Comparison of ENCODE assay signal across 8 cellular contexts in genomic region chr10:24723386-24723787, GRCh38. TPM values are rescaled to one million over a fixed set of nuclear protein-coding genes. Genes with fewer than 3 reads are reported as not detected.
DNase-seq lines count a peak whose midpoint lies in the region; ATAC-seq and TF ChIP-seq lines count a peak whose summit lies in the region.

No MANE protein-coding gene starts in this region.

- no peaks in the 10 kb centered on the region for H3K27me3 ChIP-seq in CD4-positive, alpha-beta memory T cell (ENCODE audit: insufficient read depth, low read length)

- CTCF ChIA-PET in CD4-positive, alpha-beta memory T cell (lab: Charles Lee; ENCODE audit: partially characterized antibody), result interaction anchor here (0.8 to 1.5 kb wide), 4 partner anchors 23 to 197 kb away, joined by 3 to 8 read pairs (median 3); no protein-coding TSS in a partner anchor
- CTCF ChIA-PET in activated CD8-positive, alpha-beta memory T cell treated with anti-CD3 and anti-CD28 coated beads, Interleukin-2, amount 10 ng/mL, durations not matched to agents 7 days and 5 days (lab: Charles Lee), result interaction anchor here (1.3 to 2.4 kb wide), 5 partner anchors 17 to 293 kb away, joined by 3 to 6 read pairs (median 4); partner anchors contain the start of genes ENKUR and THNSL1

- intact Hi-C loops in CD4-positive, alpha-beta memory T cell (cut with micrococcal nuclease), result loop anchor here (1.0 to 5.0 kb wide), 3 partner anchors 81 to 359 kb away; partner anchors contain the start of gene PRTFDC1

- no peak overlapping the region for H3K27ac Mint-ChIP-seq in CD4-positive, alpha-beta memory T cell
- H3K27ac Mint-ChIP-seq in activated CD8-positive, alpha-beta memory T cell treated with anti-CD3 and anti-CD28 coated beads, Interleukin-2, amount 10 ng/mL, durations not matched to agents 7 days and 5 days, result peak overlapping the region; percentile 64

- H3K9me3 Mint-ChIP-seq in CD4-positive, alpha-beta memory T cell, result peaks cover 0 to 1% (median 0%) of the 10 kb centered on the region in 8 donors
- H3K9me3 Mint-ChIP-seq in activated CD8-positive, alpha-beta memory T cell treated with anti-CD3 and anti-CD28 coated beads, Interleukin-2, amount 10 ng/mL, durations not matched to agents 7 days and 5 days (ENCODE audit: low read depth), result no peaks in the 10 kb centered on the region

- peaks cover 10 to 25% (median 17%) of the 10 kb centered on the region in 4 donors for H3K4me1 Mint-ChIP-seq in CD4-positive, alpha-beta memory T cell
- peaks cover 39% of the 10 kb centered on the region for H3K4me1 Mint-ChIP-seq in activated CD8-positive, alpha-beta memory T cell treated with anti-CD3 and anti-CD28 coated beads, Interleukin-2, amount 10 ng/mL, durations not matched to agents 7 days and 5 days

- TF ChIP-seq CTCF in fibroblast of the aortic adventitia (IDR thresholded peaks at IDR 0.05; ENCODE audit: insufficient read depth, low read length), result no peak
- no peak for TF ChIP-seq CTCF in retinal pigment epithelial cell (conservative IDR thresholded peaks at IDR 0.05; ENCODE audit: low read depth, low read length)

- H3K9me3 ChIP-seq in CD4-positive, alpha-beta memory T cell (ENCODE audit: control insufficient read depth in 1 of 2, low read length in 2 of 2), result no peaks in the 10 kb centered on the region

- peak; percentile 26 for ATAC-seq in GM19452 (IDR thresholded peaks at IDR 0.05; ENCODE audit: unreplicated experiment)
- ATAC-seq in HG03520 (IDR thresholded peaks at IDR 0.05; ENCODE audit: unreplicated experiment), result peak; percentile 13
- ATAC-seq in activated CD8-positive, alpha-beta memory T cell treated with anti-CD3 and anti-CD28 coated beads, Interleukin-2, amount 10 ng/mL, durations not matched to agents 7 days and 5 days, result peak; percentile 8

- no peaks in the 10 kb centered on the region for H3K36me3 ChIP-seq in CD4-positive, alpha-beta memory T cell (ENCODE audit: insufficient read depth, low read length)

- peaks cover 24% of the 10 kb centered on the region for H3K4me1 ChIP-seq in CD4-positive, alpha-beta memory T cell (ENCODE audit: insufficient read depth, low read length)

- no peaks in the 10 kb centered on the region for H3K27me3 Mint-ChIP-seq in CD4-positive, alpha-beta memory T cell
- peaks cover 3% of the 10 kb centered on the region for H3K27me3 Mint-ChIP-seq in activated CD8-positive, alpha-beta memory T cell treated with anti-CD3 and anti-CD28 coated beads, Interleukin-2, amount 10 ng/mL, durations not matched to agents 7 days and 5 days

- peak overlapping the region in 1 of 2 donors; percentile 72 for H3K4me3 ChIP-seq in CD4-positive, alpha-beta memory T cell (ENCODE audit: low read length in 2 of 2)
- H3K4me3 ChIP-seq in fibroblast of the aortic adventitia (ENCODE audit: low read depth, low read length), result peak overlapping the region; percentile 91
- peak overlapping the region; percentile 44 for H3K4me3 ChIP-seq in retinal pigment epithelial cell (ENCODE audit: low read length)

- H3K36me3 Mint-ChIP-seq in CD4-positive, alpha-beta memory T cell, result peaks cover 0 to 6% of the 10 kb centered on the region in 2 donors
- peaks cover 7% of the 10 kb centered on the region for H3K36me3 Mint-ChIP-seq in activated CD8-positive, alpha-beta memory T cell treated with anti-CD3 and anti-CD28 coated beads, Interleukin-2, amount 10 ng/mL, durations not matched to agents 7 days and 5 days

- POLR2A ChIA-PET in CD4-positive, alpha-beta memory T cell (lab: Charles Lee; ENCODE audit: partially characterized antibody), result interaction anchor here (0.6 to 5.7 kb wide), 15 partner anchors 10 to 293 kb away, joined by 3 to 46 read pairs (median 5); partner anchors contain the start of genes ENKUR, PRTFDC1 and THNSL1

- DNase-seq in CD4-positive, alpha-beta memory T cell, result peak in 3 of 5 donors; percentile 11 to 28 (median 16)
- DNase-seq in activated CD8-positive, alpha-beta memory T cell treated with anti-CD3 and anti-CD28 coated beads, Interleukin-2, amount 10 ng/mL, durations not matched to agents 7 days and 5 days, result peak; percentile 56
- no peak for DNase-seq in fibroblast of the aortic adventitia (ENCODE audit: low read depth)
- DNase-seq in retinal pigment epithelial cell (ENCODE audit: low read depth), result no peak
- no peak for DNase-seq in DMS114 treated with DMSO at 0.1 percent for 48 hours (lab: John Stamatoyannopoulos, UW; ENCODE audit: unreplicated experiment)
- DNase-seq in effector CD8-positive, alpha-beta T cell (lab: John Stamatoyannopoulos, UW), result no peak

- H3K27ac ChIP-seq in CD4-positive, alpha-beta memory T cell (ENCODE audit: low read depth, low read length), result peak overlapping the region; percentile 58

- H3K4me3 Mint-ChIP-seq in CD4-positive, alpha-beta memory T cell, result peak overlapping the region in 5 of 8 donors; percentile 31 to 67 (median 59)
- H3K4me3 Mint-ChIP-seq in activated CD8-positive, alpha-beta memory T cell treated with anti-CD3 and anti-CD28 coated beads, Interleukin-2, amount 10 ng/mL, durations not matched to agents 7 days and 5 days, result peak overlapping the region; percentile 57

RNA-seq across cellular contexts. Expression of gene ARHGAP21, which starts 0.3 kb away (rescaled TPM):
- total RNA-seq in CD4-positive, alpha-beta memory T cell, result 10 to 100 TPM; 22.8 to 28.0 TPM
- 1 to 10 TPM in 1 of 2 donors, under 1 TPM in 1; 1.00 to 5.7 TPM for polyA plus RNA-seq in CD4-positive, alpha-beta memory T cell
- 10 to 100 TPM; 32.7 to 34.1 TPM for total RNA-seq in activated CD8-positive, alpha-beta memory T cell treated with anti-CD3 and anti-CD28 coated beads, Interleukin-2, amount 10 ng/mL, durations not matched to agents 7 days and 5 days
- 113 and 252 TPM in 2 replicates for total RNA-seq in fibroblast of the aortic adventitia (ENCODE audit: low replicate concordance)

Comparison
In these comparisons a context has a peak if more than half of its experiments do, and no peak if none do; other contexts are left out.
1. DNase-seq: peak in CD4-positive, alpha-beta memory T cell (3 of 5) and activated CD8-positive, alpha-beta memory T cell treated with anti-CD3 and anti-CD28 coated beads, Interleukin-2, amount 10 ng/mL, durations not matched to agents 7 days and 5 days (single experiment); none in fibroblast of the aortic adventitia (single experiment), retinal pigment epithelial cell (single experiment), DMS114 treated with DMSO at 0.1 percent for 48 hours (single experiment) and effector CD8-positive, alpha-beta T cell (single experiment).
2. Peak in every context shown above with its lines, with median percentiles within 50 percentile points of each other: ATAC-seq.